8 cellular contexts compared by ENCODE assay signal in the genomic region with DNA sequence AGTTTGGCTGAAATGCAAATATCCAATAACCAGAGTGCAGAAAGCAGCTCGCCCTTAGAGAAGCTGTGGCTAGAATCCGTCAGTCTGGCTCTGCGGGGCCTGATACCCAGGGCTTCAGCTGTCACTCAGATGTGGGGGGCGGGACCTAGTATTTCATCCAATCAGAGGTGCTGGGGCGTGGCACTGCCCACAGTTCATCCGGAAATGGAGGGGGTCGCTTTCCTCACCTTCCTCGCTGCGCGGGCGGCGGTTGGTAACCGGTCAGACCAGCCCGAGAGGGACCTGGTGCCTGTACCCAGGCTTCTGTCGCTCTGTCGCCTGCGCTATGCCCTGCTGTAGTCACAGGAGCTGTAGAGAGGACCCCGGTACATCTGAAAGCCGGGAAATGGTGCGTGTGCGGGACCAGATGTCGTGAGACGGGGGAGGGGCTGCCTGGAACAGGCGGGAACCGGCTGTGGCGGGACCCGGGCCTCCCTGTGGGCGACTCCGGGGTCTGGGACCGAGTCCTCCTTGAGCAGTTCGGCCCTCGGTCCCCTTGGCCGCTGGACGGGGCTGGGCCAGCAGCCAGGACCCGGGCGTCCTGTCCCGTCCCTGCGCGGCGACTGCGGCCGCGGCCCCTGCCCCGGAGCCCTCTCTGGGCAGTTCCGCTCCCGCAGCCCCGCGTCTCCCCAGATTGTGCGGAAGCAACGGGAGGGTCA. TPM values are rescaled to one million over a fixed set of nuclear protein-coding genes. Genes with fewer than 3 reads are reported as not detected.
DNase-seq lines count a peak whose midpoint lies in the region; ATAC-seq and TF ChIP-seq lines count a peak whose summit lies in the region.

A gene (plus strand): TSS at position 222 of the 698 bp plus-strand sequence. CDS start 104 bp downstream, at position 326.

- 0 to 1% methylated on average over 48 to 50 of the region's 50 CpGs for WGBS in esophagus, 2 donors

- no peaks in the 10 kb centered on the region for H3K27me3 ChIP-seq in Panc1 (ENCODE audit: control insufficient read depth, insufficient read depth, low read length)
- no peaks in the 10 kb centered on the region for H3K27me3 ChIP-seq in esophagus (ENCODE audit: control insufficient read depth in 1 of 2, insufficient read depth in 2 of 2, low read length in 2 of 2)
- H3K27me3 ChIP-seq in mucosa of stomach (ENCODE audit: control insufficient read depth, insufficient read depth, low read length), result no peaks in the 10 kb centered on the region

- peak within 1 kb of the TSS; percentile 96 for H3K9ac ChIP-seq in mucosa of stomach (ENCODE audit: low read length)

- H3K9me3 ChIP-seq in Panc1 (ENCODE audit: control insufficient read depth, insufficient read depth, low read depth, low read length) (peaks cover 7% of the 10 kb centered on the region; the same call in 1 of the 2 replicates), esophagus (ENCODE audit: control insufficient read depth in 2 of 2, insufficient read depth in 1 of 2, low read depth in 1 of 2, low read length in 1 of 2) (no peaks in the 10 kb centered on the region), mucosa of stomach (ENCODE audit: control insufficient read depth, low read length) (no peaks in the 10 kb centered on the region)

- peak within 1 kb of the TSS; percentile 98 for H3K4me3 Mint-ChIP-seq in activated T-cell treated with anti-CD3 and anti-CD28 coated beads, Interleukin-2, amount 50 U/mL, for 4 hours

- in situ Hi-C loops in Panc1 (cut with HindIII; ENCODE audit: low pct_unique_long_range_greater_than_20kb, low sequenced_read_pairs), result no loop called here

- H3K36me3 ChIP-seq in Panc1 (ENCODE audit: control insufficient read depth, insufficient read depth, low read length), result no peaks in the 10 kb centered on the region; the same call in 1 of the 2 replicates
- H3K36me3 ChIP-seq in esophagus (ENCODE audit: control insufficient read depth in 2 of 2, insufficient read depth in 2 of 2, low read length in 1 of 2), result no peaks in the 10 kb centered on the region
- H3K36me3 ChIP-seq in mucosa of stomach (ENCODE audit: control insufficient read depth, insufficient read depth, low read length), result no peaks in the 10 kb centered on the region

- H3K4me1 ChIP-seq in Panc1 (ENCODE audit: control insufficient read depth, insufficient read depth, low read length), result no peaks in the 10 kb centered on the region
- no peaks in the 10 kb centered on the region for H3K4me1 ChIP-seq in esophagus (ENCODE audit: control insufficient read depth in 2 of 2, insufficient read depth in 2 of 2, low read length in 1 of 2)
- H3K4me1 ChIP-seq in mucosa of stomach (ENCODE audit: control insufficient read depth, insufficient read depth, low read length), result peaks cover 20% of the 10 kb centered on the region

- peaks cover 42% of the 10 kb centered on the region for H3K4me1 Mint-ChIP-seq in activated T-cell treated with anti-CD3 and anti-CD28 coated beads, Interleukin-2, amount 50 U/mL, for 4 hours (ENCODE audit: low read depth)

- no peaks in the 10 kb centered on the region for H3K27me3 Mint-ChIP-seq in activated T-cell treated with anti-CD3 and anti-CD28 coated beads, Interleukin-2, amount 50 U/mL, for 4 hours (ENCODE audit: low read depth)

- no TSS peak for BruUV-seq in Panc1 (replicated peaks; lab: Mats Ljungman, UMichigan)

- H3K36me3 Mint-ChIP-seq in activated T-cell treated with anti-CD3 and anti-CD28 coated beads, Interleukin-2, amount 50 U/mL, for 4 hours (ENCODE audit: insufficient read depth), result no peaks in the 10 kb centered on the region

- ATAC-seq in GM21737 (IDR thresholded peaks at IDR 0.05; ENCODE audit: unreplicated experiment), result peak; percentile 80
- ATAC-seq in Panc1, result peak; percentile 97
- peak; percentile 94 to 96 for ATAC-seq in activated T-cell treated with anti-CD3 and anti-CD28 coated beads, Interleukin-2, amount 50 U/mL, for 4 hours

- intact Hi-C loops in Panc1 (cut with micrococcal nuclease; ENCODE audit: unreplicated experiment), result loop anchor here (10.0 kb wide), 1 partner anchor 60 kb away; no protein-coding TSS in a partner anchor

- CTCF ChIA-PET in Panc1 (lab: Charles Lee), result interaction anchor here (0.9 to 1.7 kb wide), 2 partner anchors 63 to 215 kb away, joined by 3 to 4 read pairs; a partner anchor contains a TSS

- H3K9me3 Mint-ChIP-seq in activated T-cell treated with anti-CD3 and anti-CD28 coated beads, Interleukin-2, amount 50 U/mL, for 4 hours, result no peaks in the 10 kb centered on the region

- H3K4me3 ChIP-seq in Panc1 (ENCODE audit: low read depth in 2 of 2, low read length in 2 of 2), result peak within 1 kb of the TSS; percentile 68 to 74
- H3K4me3 ChIP-seq in esophagus (ENCODE audit: low read depth in 1 of 2, low read length in 2 of 2), result peak within 1 kb of the TSS; percentile 80 to 97
- peak within 1 kb of the TSS; percentile 100 for H3K4me3 ChIP-seq in mucosa of stomach (ENCODE audit: low read length)

- POLR2A ChIA-PET in Panc1 (lab: Charles Lee), result no interaction called here

- TF ChIP-seq CTCF in Panc1 (IDR thresholded peaks at IDR 0.05), result no peak

- H3K27ac ChIP-seq in Panc1 (ENCODE audit: low read length), result peak within 1 kb of the TSS; percentile 85
- peak within 1 kb of the TSS; percentile 95 to 99 for H3K27ac ChIP-seq in esophagus (ENCODE audit: low read depth in 2 of 2, low read length in 1 of 2)

- peak; percentile 92 for DNase-seq in DMS79 (lab: John Stamatoyannopoulos, UW)
- DNase-seq in KG1 (lab: John Stamatoyannopoulos, UW), result peak; percentile 86
- peak; percentile 58 for DNase-seq in Panc1 (ENCODE audit: low read depth, low spot score)
- peak; percentile 87 for DNase-seq in activated T-cell treated with anti-CD3 and anti-CD28 coated beads, Interleukin-2, amount 50 U/mL, for 4 hours
- DNase-seq in stimulated activated CD8-positive, alpha-beta memory T cell treated with anti-CD3 and anti-CD28 coated beads, Interleukin-4, amount 100 ng/mL, for 48 hours, result peak; percentile 96

RNA-seq across cellular contexts. Expression of the gene that starts here (rescaled TPM):
- 10.4 TPM for total RNA-seq in Panc1 (2021; ENCODE audit: unreplicated experiment)
- 2.7 TPM for polyA plus RNA-seq in Panc1 (2012; ENCODE audit: insufficient read length)
- 1 to 10 TPM; 6.3 to 6.4 (median 6.4) TPM for total RNA-seq in activated T-cell treated with anti-CD3 and anti-CD28 coated beads, Interleukin-2, amount 50 U/mL, for 4 hours
- polyA plus RNA-seq in esophagus, result 10 to 100 TPM in 1 of 2 donors, 1 to 10 TPM in 1; 6.4 to 16.9 TPM

Comparison
In these comparisons a context has a peak if more than half of its experiments do, and no peak if none do; other contexts are left out.
1. Peak in every context shown above with its lines: DNase-seq, ATAC-seq, H3K4me3 ChIP-seq and H3K27ac ChIP-seq.